ENCODE assay signal across 1 cellular context in the genomic region with DNA sequence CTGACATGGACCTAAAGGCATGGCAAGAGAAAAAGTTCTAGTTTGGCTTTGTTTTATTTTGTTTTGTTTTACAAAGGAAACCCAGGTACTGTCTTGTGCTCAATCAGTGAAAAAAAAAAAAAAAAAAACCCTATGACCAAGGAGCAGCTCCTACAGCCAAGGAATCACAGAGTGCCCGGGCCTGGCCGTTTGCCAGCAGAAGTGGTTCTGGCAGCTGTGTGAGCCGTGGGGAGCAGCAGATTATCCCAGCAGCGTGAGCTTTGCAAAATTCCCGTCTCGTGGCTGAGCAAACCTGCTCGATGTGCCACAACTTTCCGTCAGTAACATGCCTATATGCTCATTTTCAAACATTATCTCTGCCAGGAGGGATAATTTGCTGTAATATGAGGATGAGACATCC.
TF ChIP-seq lines count a peak whose summit lies in the region.

No MANE protein-coding gene starts in this region.

TF ChIP-seq in H1, 55 proteins besides CTCF, POLR2A, EP300 and RAD21 (continued from another document):
- TF ChIP-seq, protein P1, sequence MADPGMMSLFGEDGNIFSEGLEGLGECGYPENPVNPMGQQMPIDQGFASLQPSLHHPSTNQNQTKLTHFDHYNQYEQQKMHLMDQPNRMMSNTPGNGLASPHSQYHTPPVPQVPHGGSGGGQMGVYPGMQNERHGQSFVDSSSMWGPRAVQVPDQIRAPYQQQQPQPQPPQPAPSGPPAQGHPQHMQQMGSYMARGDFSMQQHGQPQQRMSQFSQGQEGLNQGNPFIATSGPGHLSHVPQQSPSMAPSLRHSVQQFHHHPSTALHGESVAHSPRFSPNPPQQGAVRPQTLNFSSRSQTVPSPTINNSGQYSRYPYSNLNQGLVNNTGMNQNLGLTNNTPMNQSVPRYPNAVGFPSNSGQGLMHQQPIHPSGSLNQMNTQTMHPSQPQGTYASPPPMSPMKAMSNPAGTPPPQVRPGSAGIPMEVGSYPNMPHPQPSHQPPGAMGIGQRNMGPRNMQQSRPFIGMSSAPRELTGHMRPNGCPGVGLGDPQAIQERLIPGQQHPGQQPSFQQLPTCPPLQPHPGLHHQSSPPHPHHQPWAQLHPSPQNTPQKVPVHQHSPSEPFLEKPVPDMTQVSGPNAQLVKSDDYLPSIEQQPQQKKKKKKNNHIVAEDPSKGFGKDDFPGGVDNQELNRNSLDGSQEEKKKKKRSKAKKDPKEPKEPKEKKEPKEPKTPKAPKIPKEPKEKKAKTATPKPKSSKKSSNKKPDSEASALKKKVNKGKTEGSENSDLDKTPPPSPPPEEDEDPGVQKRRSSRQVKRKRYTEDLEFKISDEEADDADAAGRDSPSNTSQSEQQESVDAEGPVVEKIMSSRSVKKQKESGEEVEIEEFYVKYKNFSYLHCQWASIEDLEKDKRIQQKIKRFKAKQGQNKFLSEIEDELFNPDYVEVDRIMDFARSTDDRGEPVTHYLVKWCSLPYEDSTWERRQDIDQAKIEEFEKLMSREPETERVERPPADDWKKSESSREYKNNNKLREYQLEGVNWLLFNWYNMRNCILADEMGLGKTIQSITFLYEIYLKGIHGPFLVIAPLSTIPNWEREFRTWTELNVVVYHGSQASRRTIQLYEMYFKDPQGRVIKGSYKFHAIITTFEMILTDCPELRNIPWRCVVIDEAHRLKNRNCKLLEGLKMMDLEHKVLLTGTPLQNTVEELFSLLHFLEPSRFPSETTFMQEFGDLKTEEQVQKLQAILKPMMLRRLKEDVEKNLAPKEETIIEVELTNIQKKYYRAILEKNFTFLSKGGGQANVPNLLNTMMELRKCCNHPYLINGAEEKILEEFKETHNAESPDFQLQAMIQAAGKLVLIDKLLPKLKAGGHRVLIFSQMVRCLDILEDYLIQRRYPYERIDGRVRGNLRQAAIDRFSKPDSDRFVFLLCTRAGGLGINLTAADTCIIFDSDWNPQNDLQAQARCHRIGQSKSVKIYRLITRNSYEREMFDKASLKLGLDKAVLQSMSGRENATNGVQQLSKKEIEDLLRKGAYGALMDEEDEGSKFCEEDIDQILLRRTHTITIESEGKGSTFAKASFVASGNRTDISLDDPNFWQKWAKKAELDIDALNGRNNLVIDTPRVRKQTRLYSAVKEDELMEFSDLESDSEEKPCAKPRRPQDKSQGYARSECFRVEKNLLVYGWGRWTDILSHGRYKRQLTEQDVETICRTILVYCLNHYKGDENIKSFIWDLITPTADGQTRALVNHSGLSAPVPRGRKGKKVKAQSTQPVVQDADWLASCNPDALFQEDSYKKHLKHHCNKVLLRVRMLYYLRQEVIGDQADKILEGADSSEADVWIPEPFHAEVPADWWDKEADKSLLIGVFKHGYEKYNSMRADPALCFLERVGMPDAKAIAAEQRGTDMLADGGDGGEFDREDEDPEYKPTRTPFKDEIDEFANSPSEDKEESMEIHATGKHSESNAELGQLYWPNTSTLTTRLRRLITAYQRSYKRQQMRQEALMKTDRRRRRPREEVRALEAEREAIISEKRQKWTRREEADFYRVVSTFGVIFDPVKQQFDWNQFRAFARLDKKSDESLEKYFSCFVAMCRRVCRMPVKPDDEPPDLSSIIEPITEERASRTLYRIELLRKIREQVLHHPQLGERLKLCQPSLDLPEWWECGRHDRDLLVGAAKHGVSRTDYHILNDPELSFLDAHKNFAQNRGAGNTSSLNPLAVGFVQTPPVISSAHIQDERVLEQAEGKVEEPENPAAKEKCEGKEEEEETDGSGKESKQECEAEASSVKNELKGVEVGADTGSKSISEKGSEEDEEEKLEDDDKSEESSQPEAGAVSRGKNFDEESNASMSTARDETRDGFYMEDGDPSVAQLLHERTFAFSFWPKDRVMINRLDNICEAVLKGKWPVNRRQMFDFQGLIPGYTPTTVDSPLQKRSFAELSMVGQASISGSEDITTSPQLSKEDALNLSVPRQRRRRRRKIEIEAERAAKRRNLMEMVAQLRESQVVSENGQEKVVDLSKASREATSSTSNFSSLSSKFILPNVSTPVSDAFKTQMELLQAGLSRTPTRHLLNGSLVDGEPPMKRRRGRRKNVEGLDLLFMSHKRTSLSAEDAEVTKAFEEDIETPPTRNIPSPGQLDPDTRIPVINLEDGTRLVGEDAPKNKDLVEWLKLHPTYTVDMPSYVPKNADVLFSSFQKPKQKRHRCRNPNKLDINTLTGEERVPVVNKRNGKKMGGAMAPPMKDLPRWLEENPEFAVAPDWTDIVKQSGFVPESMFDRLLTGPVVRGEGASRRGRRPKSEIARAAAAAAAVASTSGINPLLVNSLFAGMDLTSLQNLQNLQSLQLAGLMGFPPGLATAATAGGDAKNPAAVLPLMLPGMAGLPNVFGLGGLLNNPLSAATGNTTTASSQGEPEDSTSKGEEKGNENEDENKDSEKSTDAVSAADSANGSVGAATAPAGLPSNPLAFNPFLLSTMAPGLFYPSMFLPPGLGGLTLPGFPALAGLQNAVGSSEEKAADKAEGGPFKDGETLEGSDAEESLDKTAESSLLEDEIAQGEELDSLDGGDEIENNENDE (IDR thresholded peaks at IDR 0.05; ENCODE audit: insufficient replicate concordance, low read length) = no peak
- no peak for TF ChIP-seq CEBPB (IDR thresholded peaks at IDR 0.05; ENCODE audit: low read depth, low read length)
- TF ChIP-seq SIX5 (IDR thresholded peaks at IDR 0.05; ENCODE audit: low read depth, low read length) = no peak
- no peak for TF ChIP-seq KDM4A (IDR thresholded peaks at IDR 0.05; ENCODE audit: low read depth, low read length, severe bottlenecking)
- TF ChIP-seq KDM5A (IDR thresholded peaks at IDR 0.05; ENCODE audit: low read length) = no peak
- TF ChIP-seq SP1 (IDR thresholded peaks at IDR 0.05; ENCODE audit: low read depth, low read length) = no peak
- TF ChIP-seq CBX5 (IDR thresholded peaks at IDR 0.05; ENCODE audit: low read depth, low read length) = no peak
- TF ChIP-seq SIRT6 (IDR thresholded peaks at IDR 0.05; ENCODE audit: low read length) = no peak
